Comparison of ENCODE assay signal across 9 cellular contexts in genomic region chr5:171858303-171858702, GRCh38.
A peak's percentile ranks its signal among the peaks of the same experiment; 100 is the strongest.
DNase-seq lines count a peak whose midpoint lies in the region; ATAC-seq and TF ChIP-seq lines count a peak whose summit lies in the region.
"Had no signal": no experiment of that assay in that cellular context is flagged by ENCODE, and none has a peak within 500 bp of the region (broad histone marks: within the 10 kb centered on the region; RNA-seq: fewer than 3 reads in every experiment).

No MANE protein-coding gene starts in this region.

- H3K4me1 Mint-ChIP-seq in chondrocyte (ENCODE audit: low read depth) (peaks cover 39% of the 10 kb centered on the region), neural progenitor cell (peaks cover 21% of the 10 kb centered on the region)

- ATAC-seq in HG03196 (IDR thresholded peaks at IDR 0.05; ENCODE audit: unreplicated experiment) (no peak), GM19463 (IDR thresholded peaks at IDR 0.05; ENCODE audit: unreplicated experiment) (no peak)

- H3K9ac ChIP-seq in Karpas-422 (ENCODE audit: low read length) (no peak overlapping the region), neural progenitor cell (no peak overlapping the region)

- H3K4me3 Mint-ChIP-seq in chondrocyte (ENCODE audit: unreplicated experiment) (no peak overlapping the region), neural progenitor cell (peak overlapping the region; percentile 22)

- H3F3A ChIP-seq in neural progenitor cell (ENCODE audit: low read depth), result peaks cover 28% of the 10 kb centered on the region

- H3K4me1 ChIP-seq in Karpas-422 (ENCODE audit: low read length) (no peaks in the 10 kb centered on the region), neural progenitor cell (peaks cover 14% of the 10 kb centered on the region)

- H3K9me3 ChIP-seq in Karpas-422 (ENCODE audit: low read length) (no peaks in the 10 kb centered on the region), neural progenitor cell (ENCODE audit: low read depth) (no peaks in the 10 kb centered on the region)

- H3K36me3 Mint-ChIP-seq in chondrocyte (ENCODE audit: low read depth) (peaks cover 3% of the 10 kb centered on the region), neural progenitor cell (peaks cover 17% of the 10 kb centered on the region)

- H3K79me2 ChIP-seq in Karpas-422 (ENCODE audit: low read length) (no peaks in the 10 kb centered on the region), neural progenitor cell (ENCODE audit: low read depth) (no peaks in the 10 kb centered on the region)

- no peaks in the 10 kb centered on the region for H3K9me2 ChIP-seq in Karpas-422 (replicated peaks; ENCODE audit: insufficient read depth, low read length)

- 0 out of 2 replicates have a peak, but pooled peaks cover 2% of the 10 kb centered on the region for H3K36me3 ChIP-seq in Karpas-422 (ENCODE audit: insufficient read depth, low read length)
- H3K36me3 ChIP-seq in neural progenitor cell, result no peaks in the 10 kb centered on the region

- H3K27ac Mint-ChIP-seq in chondrocyte (ENCODE audit: unreplicated experiment), result peak overlapping the region; percentile 88
- peak overlapping the region; percentile 85 for H3K27ac Mint-ChIP-seq in neural progenitor cell

- H3K27me3 ChIP-seq in Karpas-422 (ENCODE audit: low read length), result no peaks in the 10 kb centered on the region
- no peaks in the 10 kb centered on the region for H3K27me3 ChIP-seq in neural progenitor cell

- H3K4me3 ChIP-seq in Karpas-422 (ENCODE audit: low read length) (no peak overlapping the region), neural progenitor cell (no peak overlapping the region)

- peak; percentile 57 for DNase-seq in ELR (ENCODE audit: low read depth)
- peak; percentile 67 for DNase-seq in Karpas-422
- no peak for DNase-seq in chondrocyte (ENCODE audit: low spot score)
- DNase-seq in neural progenitor cell (ENCODE audit: low spot score), result peak; percentile 28
- DNase-seq in activated CD8-positive, alpha-beta memory T cell treated with anti-CD3 and anti-CD28 coated beads, Interleukin-2, amount 50 U/mL, for 48 hours, result no peak
- DNase-seq: effector CD8-positive, alpha-beta T cell; NCI-H1417 treated with DMSO at 0.1 percent for 48 hours had no signal

- H3K27me3 Mint-ChIP-seq in chondrocyte (ENCODE audit: low read depth) (no peaks in the 10 kb centered on the region), neural progenitor cell (ENCODE audit: insufficient read depth, low read depth) (peaks cover 6% of the 10 kb centered on the region)

- H3K9me3 Mint-ChIP-seq in chondrocyte (ENCODE audit: low read depth) (no peaks in the 10 kb centered on the region), neural progenitor cell (no peaks in the 10 kb centered on the region)

- H3K27ac ChIP-seq in Karpas-422 (ENCODE audit: low read length) (no peak overlapping the region), neural progenitor cell (peak overlapping the region; percentile 91)

- H3K4me2 ChIP-seq in Karpas-422 (ENCODE audit: low read depth, low read length, poor library complexity, severe bottlenecking), result no peak overlapping the region
- peak overlapping the region; percentile 62 for H3K4me2 ChIP-seq in neural progenitor cell

- H4K20me1 ChIP-seq in Karpas-422 (ENCODE audit: insufficient read depth, low read depth, low read length) (no peaks in the 10 kb centered on the region; the same call in 1 of the 2 replicates), neural progenitor cell (ENCODE audit: low read depth) (no peaks in the 10 kb centered on the region)

- TF ChIP-seq CTCF in chondrocyte (IDR thresholded peaks at IDR 0.05) (peak; percentile 69), neural progenitor cell (IDR thresholded peaks at IDR 0.05) (peak; percentile 55)

- H2AFZ ChIP-seq in Karpas-422 (ENCODE audit: low read length) (no peak overlapping the region), neural progenitor cell (replicated peaks) (no peak overlapping the region)

Comparison
In these comparisons a context has a peak if more than half of its experiments do, and no peak if none do; other contexts are left out.
1. DNase-seq: peak in ELR (single experiment), Karpas-422 (single experiment) and neural progenitor cell (single experiment); none in chondrocyte (single experiment) and activated CD8-positive, alpha-beta memory T cell treated with anti-CD3 and anti-CD28 coated beads, Interleukin-2, amount 50 U/mL, for 48 hours (single experiment).